Comparison of ENCODE assay signal across 8 cellular contexts in genomic region chr3:177199206-177199765, GRCh38. TPM values are rescaled to one million over a fixed set of nuclear protein-coding genes. Genes with fewer than 3 reads are reported as not detected.
A peak's percentile ranks its signal among the peaks of the same experiment; 100 is the strongest.
DNase-seq lines count a peak whose midpoint lies in the region; FAIRE-seq and TF ChIP-seq lines count a peak whose summit lies in the region.

No MANE protein-coding gene starts in this region.

- no peaks in the 10 kb centered on the region for H3K36me3 ChIP-seq in kidney (ENCODE audit: control insufficient read depth in 1 of 2, insufficient read depth in 2 of 2, low read length in 2 of 2)

- H3K4me3 Mint-ChIP-seq in activated T-cell treated with anti-CD3 and anti-CD28 coated beads, Interleukin-2, amount 50 U/mL, for 24 hours, result peak overlapping the region; percentile 75

- peak overlapping the region; percentile 86 for H3K27ac Mint-ChIP-seq in activated T-cell treated with anti-CD3 and anti-CD28 coated beads, Interleukin-2, amount 50 U/mL, for 24 hours

- TF ChIP-seq CTCF in VCaP (conservative IDR thresholded peaks at IDR 0.05) (no peak), kidney (IDR thresholded peaks at IDR 0.05; ENCODE audit: borderline replicate concordance, extremely low read depth, insufficient read depth) (no peak), coronary artery (IDR thresholded peaks at IDR 0.05) (no peak)

- intact Hi-C loops in kidney (cut with DNase I), result loop anchor here (10.0 kb wide), 2 partner anchors 154 to 1126 kb away; no protein-coding TSS in a partner anchor

- H3K4me3 ChIP-seq in kidney (ENCODE audit: low read length in 2 of 2) (no peak overlapping the region), coronary artery (no peak overlapping the region)

- H3K27me3 Mint-ChIP-seq in activated T-cell treated with anti-CD3 and anti-CD28 coated beads, Interleukin-2, amount 50 U/mL, for 24 hours, result no peaks in the 10 kb centered on the region

- peak overlapping the region; percentile 99 for H3K27ac ChIP-seq in VCaP
- H3K27ac ChIP-seq in kidney (ENCODE audit: low read depth in 2 of 2, low read length in 2 of 2), result peak overlapping the region; percentile 32 to 95
- peak overlapping the region; percentile 9 for H3K27ac ChIP-seq in temporal lobe (ENCODE audit: low read depth, low read length)
- peak overlapping the region in 1 of 2 donors; percentile 99 for H3K27ac ChIP-seq in coronary artery

- no peaks in the 10 kb centered on the region for H3K9me3 ChIP-seq in kidney (ENCODE audit: control insufficient read depth in 1 of 2, low read length in 2 of 2)

- H3K9me3 Mint-ChIP-seq in activated T-cell treated with anti-CD3 and anti-CD28 coated beads, Interleukin-2, amount 50 U/mL, for 24 hours, result no peaks in the 10 kb centered on the region

- no peak for FAIRE-seq in kidney (lab: Jason Lieb, UNC)

- no peak overlapping the region for H3K9ac ChIP-seq in kidney (ENCODE audit: low read length in 2 of 2)

- DNase-seq in activated T-cell treated with anti-CD3 and anti-CD28 coated beads, Interleukin-2, amount 50 U/mL, for 24 hours, result no peak
- no peak for DNase-seq in activated T-cell treated with anti-CD3 and anti-CD28 coated beads, Interleukin-2, amount 50 U/mL, for 48 hours
- DNase-seq in kidney (no peak), SIG-M5 treated with dmso at 0.1 percent for 504 hours (lab: John Stamatoyannopoulos, UW; ENCODE audit: unreplicated experiment) (no peak), coronary artery (ENCODE audit: low spot score) (no peak)
- DNase-seq in stimulated activated CD4-positive, alpha-beta T cell treated with anti-CD3 and anti-CD28 coated beads, Interleukin-4, amount 100 ng/mL, for 1 hour, result no peak

- peaks cover 5 to 16% of the 10 kb centered on the region in 2 donors for H3K4me1 ChIP-seq in kidney (ENCODE audit: control insufficient read depth in 1 of 2, insufficient read depth in 1 of 2, low read depth in 1 of 2, low read length in 2 of 2)

- H3K4me1 Mint-ChIP-seq in activated T-cell treated with anti-CD3 and anti-CD28 coated beads, Interleukin-2, amount 50 U/mL, for 24 hours (ENCODE audit: low read depth), result peaks cover 63% of the 10 kb centered on the region

- peaks cover 23% of the 10 kb centered on the region for H3K36me3 Mint-ChIP-seq in activated T-cell treated with anti-CD3 and anti-CD28 coated beads, Interleukin-2, amount 50 U/mL, for 24 hours (ENCODE audit: low read depth)

RNA-seq across cellular contexts. Expression of gene TBL1XR1, which starts 2.0 kb away (rescaled TPM):
- 205 TPM for total RNA-seq in kidney
- polyA plus RNA-seq in kidney (ENCODE audit: insufficient read depth, low read depth, low replicate concordance), result 31.3 TPM
- 187 TPM for total RNA-seq in temporal lobe
